In the genomic region with DNA sequence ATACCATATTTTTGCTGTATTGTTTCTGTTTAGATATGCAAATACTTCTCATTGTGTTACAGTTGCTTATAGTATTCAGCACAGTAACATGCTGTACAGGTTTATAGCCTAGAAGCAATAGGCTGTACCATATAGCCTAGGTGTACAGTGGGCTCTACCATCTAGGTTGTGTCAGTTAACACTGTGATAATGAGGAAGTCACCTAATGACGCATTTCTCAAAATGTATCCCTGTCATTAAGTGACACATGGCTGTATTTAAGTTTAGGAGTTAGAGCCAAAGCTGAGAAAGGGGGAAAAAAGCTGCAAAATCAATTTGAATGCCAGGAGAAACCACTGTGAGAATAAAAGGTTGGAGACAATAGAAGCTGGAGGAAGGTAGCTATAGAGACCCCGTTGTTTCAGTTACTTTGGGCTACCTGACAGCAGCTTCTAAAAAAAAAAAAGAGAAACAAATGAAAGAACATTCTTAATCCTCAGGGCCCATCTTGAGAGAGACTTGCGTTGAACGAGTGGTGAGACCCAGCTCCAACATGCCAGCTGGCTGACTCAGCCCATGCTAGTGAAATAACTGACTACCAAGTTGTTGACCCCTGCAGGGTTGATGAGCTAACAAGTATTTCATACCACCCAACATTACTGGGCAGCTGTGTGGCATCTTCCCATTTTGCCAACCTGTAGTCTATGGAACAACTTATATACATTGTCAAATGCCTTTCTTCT, we compare ENCODE assay signal across 15 cellular contexts. TPM values are rescaled to one million over a fixed set of nuclear protein-coding genes. Genes with fewer than 3 reads are reported as not detected.
DNase-seq lines count a peak whose midpoint lies in the region; ATAC-seq lines count a peak whose summit lies in the region.
"Had no signal": no experiment of that assay in that cellular context is flagged by ENCODE, and none has a peak within 500 bp of the region (broad histone marks: within the 10 kb centered on the region; RNA-seq: fewer than 3 reads in every experiment).

No MANE protein-coding gene starts in this region.

- no peak overlapping the region for H3K4me3 ChIP-seq in SJSA1
- no peak overlapping the region for H3K4me3 ChIP-seq in skeletal muscle cell (ENCODE audit: low read depth, low read length)
- H3K4me3 ChIP-seq: mucosa of descending colon, SK-N-MC had no signal

- DNase-seq in HCEC 1CT (peak; percentile 74), SJSA1 (ENCODE audit: low read depth in 1 of 2, low spot score in 2 of 2) (peak; percentile 53 to 83), fibroblast of peridontal ligament (ENCODE audit: extremely low read depth) (peak; percentile 75), skeletal muscle cell (ENCODE audit: low read depth) (peak; percentile 45), SIG-M5 (lab: John Stamatoyannopoulos, UW) (no peak), immature natural killer cell (no peak)
- DNase-seq: activated naive CD4-positive, alpha-beta T cell treated with anti-CD3 and anti-CD28 coated beads, Interleukin-2, amount 50 U/mL, for 16 hours; DMS53; hypothalamus; Karpas-422; mucosa of descending colon; NCI-H69 had no signal

- H3K4me1 ChIP-seq in SJSA1 (replicated peaks) = peaks cover 51% of the 10 kb centered on the region

- no peaks in the 10 kb centered on the region for H3K9me3 ChIP-seq in SJSA1 (replicated peaks)

- no peaks in the 10 kb centered on the region for H3K9me3 Mint-ChIP-seq in immature natural killer cell

- peaks cover 26 to 76% of the 10 kb centered on the region in 2 donors for H3K4me1 Mint-ChIP-seq in immature natural killer cell

- H3K27me3 Mint-ChIP-seq in immature natural killer cell (ENCODE audit: low read depth in 3 of 3) = peaks cover 0 to 3% (median 0%) of the 10 kb centered on the region in 3 donors

- no peak for ATAC-seq in GM21381 (IDR thresholded peaks at IDR 0.05; ENCODE audit: unreplicated experiment)
- ATAC-seq: mucosa of descending colon, sciatic nerve had no signal

- H3K27ac ChIP-seq in SJSA1 = peak overlapping the region; percentile 82
- H3K27ac ChIP-seq: SK-N-MC had no signal

- H3K36me3 Mint-ChIP-seq in immature natural killer cell = peaks cover 4 to 14% (median 5%) of the 10 kb centered on the region in 3 donors

- peak overlapping the region in 1 of 6 donors; percentile 25 for H3K27ac Mint-ChIP-seq in immature natural killer cell

- peaks cover 36% of the 10 kb centered on the region for H3K36me3 ChIP-seq in SJSA1

- H3K4me3 Mint-ChIP-seq in immature natural killer cell = no peak overlapping the region

- H3K27me3 ChIP-seq in SJSA1 (replicated peaks) = no peaks in the 10 kb centered on the region

RNA-seq across cellular contexts. Expression of a gene that starts 8.7 kb away (rescaled TPM):
- 117 and 207 TPM in 2 replicates for total RNA-seq in SJSA1 (2014; rRNA removed; shearing (Covaris generic))
- polyA plus RNA-seq in immature natural killer cell = 100 to 1,000 TPM in 2 of 3 donors, 10 to 100 TPM in 1; 94.8 to 121 (median 113) TPM

Comparison
In these comparisons a context has a peak if more than half of its experiments do, and no peak if none do; other contexts are left out.
1. DNase-seq: peak in HCEC 1CT (single experiment), SJSA1 (2 of 2), fibroblast of peridontal ligament (single experiment) and skeletal muscle cell (single experiment); none in SIG-M5 (single experiment) and immature natural killer cell (0 of 3).